In the genomic region with DNA sequence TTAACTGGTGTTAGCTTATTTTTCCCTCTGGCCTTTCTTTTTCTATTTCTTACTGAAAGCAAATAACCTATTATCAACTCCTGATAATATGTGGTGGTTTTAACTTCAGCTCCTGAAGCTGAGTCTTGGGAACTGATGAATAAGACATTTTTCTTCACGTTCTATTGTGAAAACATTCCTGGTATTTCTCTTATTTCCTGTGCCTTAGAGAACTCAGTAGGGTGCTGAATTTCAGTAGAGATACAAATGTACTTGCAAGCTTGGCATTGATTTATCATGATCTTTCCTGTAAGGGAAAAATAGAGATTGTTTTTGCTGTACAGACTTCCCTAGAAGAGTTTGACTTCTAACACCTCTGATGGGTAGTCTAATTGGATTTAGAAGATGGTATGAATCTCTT, we compare ENCODE assay signal across 16 cellular contexts. TPM values are rescaled to one million over a fixed set of nuclear protein-coding genes. Genes with fewer than 3 reads are reported as not detected.
A peak's percentile ranks its signal among the peaks of the same experiment; 100 is the strongest.
DNase-seq lines count a peak whose midpoint lies in the region; TF ChIP-seq lines count a peak whose summit lies in the region.
"Had no signal": no experiment of that assay in that cellular context is flagged by ENCODE, and none has a peak within 500 bp of the region (broad histone marks: within the 10 kb centered on the region; RNA-seq: fewer than 3 reads in every experiment).

No MANE protein-coding gene starts in this region.

- H3K4me3 ChIP-seq in AG04449 (ENCODE audit: low read depth, low read length) (no peak overlapping the region), astrocyte of the spinal cord (ENCODE audit: low read depth, low read length) (no peak overlapping the region), mesendoderm (ENCODE audit: low read length) (no peak overlapping the region)
- H3K4me3 ChIP-seq: HAP-1 had no signal

- H3K27ac ChIP-seq in mesendoderm (ENCODE audit: low read depth, low read length): peak overlapping the region; percentile 71

- H3K18ac ChIP-seq in mesendoderm (ENCODE audit: low read length): no peak overlapping the region

- H3K79me1 ChIP-seq in mesendoderm (ENCODE audit: low read length): no peaks in the 10 kb centered on the region

- H3K23ac ChIP-seq in mesendoderm (ENCODE audit: low read length): no peak overlapping the region

- no peak overlapping the region for H3K4me2 ChIP-seq in mesendoderm (ENCODE audit: low read length)

- H3K4me1 ChIP-seq in mesendoderm (ENCODE audit: control insufficient read depth, low read depth, low read length): peaks cover 9% of the 10 kb centered on the region
- H3K4me1 ChIP-seq: HAP-1 had no signal

- no peak for TF ChIP-seq CTCF in AG04449 (IDR thresholded peaks at IDR 0.05; ENCODE audit: insufficient read depth, low read length, missing control alignments)
- TF ChIP-seq CTCF in astrocyte of the spinal cord (IDR thresholded peaks at IDR 0.05; ENCODE audit: low read depth, low read length): no peak

- peak overlapping the region; percentile 57 for H2BK15ac ChIP-seq in mesendoderm (replicated peaks; ENCODE audit: low read depth)

- no CpG with 5 or more reads among the region's 1 CpG for WGBS in mesendoderm (ENCODE audit: extremely low coverage, insufficient coverage, low lambda C conversion rate)

- in situ Hi-C loops in astrocyte of the spinal cord (cut with HindIII; ENCODE audit: low sequenced_read_pairs): no loop called here

- H3K9ac ChIP-seq in mesendoderm (ENCODE audit: low read length): no peak overlapping the region

- H2BK120ac ChIP-seq in mesendoderm (ENCODE audit: low read depth, low read length): no peak overlapping the region

- DNase-seq in AG04449 (ENCODE audit: low read depth, low spot score): peak; percentile 23
- peak; percentile 72 for DNase-seq in NCI-H226
- peak; percentile 76 for DNase-seq in astrocyte of the spinal cord (ENCODE audit: low read depth, low spot score)
- peak; percentile 78 for DNase-seq in mesendoderm
- DNase-seq in inferior parietal cortex (ENCODE audit: extremely low spot score): no peak
- no peak for DNase-seq in HT-29 (ENCODE audit: low spot score)
- DNase-seq in SIG-M5 (lab: John Stamatoyannopoulos, UW): no peak
- DNase-seq in SK-N-DZ (ENCODE audit: low spot score): no peak
- DNase-seq: Calu3; CD4-positive, alpha-beta memory T cell; NCI-H1048; NCI-H1436 treated with DMSO at 0.1 percent for 48 hours; NCI-H2081; NCI-H524 had no signal

- H2AK5ac ChIP-seq in mesendoderm (ENCODE audit: low read length): no peak overlapping the region

- no peak overlapping the region for H3K56ac ChIP-seq in mesendoderm (ENCODE audit: low read length)

- H3K27me3 ChIP-seq in mesendoderm (ENCODE audit: insufficient read depth, low read length, poor library complexity): no peaks in the 10 kb centered on the region

- H3K4ac ChIP-seq in mesendoderm (ENCODE audit: low read depth, low read length): no peak overlapping the region

- H4K8ac ChIP-seq in mesendoderm (ENCODE audit: low read depth, low read length): no peak overlapping the region

- H2BK5ac ChIP-seq in mesendoderm (ENCODE audit: low read length): no peak overlapping the region

- no peaks in the 10 kb centered on the region for H3K79me2 ChIP-seq in mesendoderm (ENCODE audit: control insufficient read depth, insufficient read depth, low read length)

- H4K5ac ChIP-seq in mesendoderm (ENCODE audit: low read length): no peak overlapping the region

- CTCF ChIA-PET in AG04449 (lab: Yijun Ruan, JAX): interaction anchor here (0.6 kb wide), 1 partner anchor 171 kb away, joined by 3 read pairs; no protein-coding TSS in a partner anchor

- H3K36me3 ChIP-seq in mesendoderm (ENCODE audit: control insufficient read depth, insufficient read depth, low read length): no peaks in the 10 kb centered on the region
- H3K36me3 ChIP-seq: HAP-1 had no signal

- POLR2A ChIA-PET in AG04449 (lab: Yijun Ruan, JAX): no interaction called here

RNA-seq across cellular contexts. Expression of a gene that starts 52.8 kb away (rescaled TPM):
- 0.25 TPM for polyA plus RNA-seq in mesendoderm (2013, experiment 1 of 2)
- 0.27 TPM for polyA plus RNA-seq in mesendoderm (2013, experiment 2 of 2)
- total RNA-seq in HT-29 (2014; rRNA removed; shearing (Covaris generic)): not detected in 2 replicates
- not detected in 2 replicates for polyA plus RNA-seq in SK-N-DZ (2014; cell fraction: cytosol; rRNA removed)
- not detected in 2 replicates for polyA plus RNA-seq in SK-N-DZ (2014; cell fraction: nucleus; rRNA removed)
- total RNA-seq: Calu3; CD4-positive, alpha-beta memory T cell; MCF 10A had no signal
- polyA plus RNA-seq: CD4-positive, alpha-beta memory T cell had no signal

Comparison
In these comparisons a context has a peak if more than half of its experiments do, and no peak if none do; other contexts are left out.
1. DNase-seq: peak in AG04449 (single experiment), NCI-H226 (single experiment), astrocyte of the spinal cord (single experiment) and mesendoderm (single experiment); none in inferior parietal cortex (single experiment), HT-29 (single experiment), SIG-M5 (single experiment) and SK-N-DZ (single experiment).